In genomic region chr12:76571256-76571655, GRCh38 we compare ENCODE assay signal across 26 cellular contexts.
"Had no signal": no experiment of that assay in that cellular context is flagged by ENCODE, and none has a peak within 500 bp of the region (broad histone marks: within the 10 kb centered on the region; RNA-seq: fewer than 3 reads in every experiment).

No MANE protein-coding gene starts in this region.

- H3K27ac Mint-ChIP-seq: activated CD4-positive, alpha-beta T cell treated with anti-CD3 and anti-CD28 coated beads for 36 hours; activated T-helper 1 cell treated with anti-CD3 and anti-CD28 coated beads, Interleukin-12 subunit alpha, Interleukin-12 subunit beta, Interleukin-2, Interleukin-4 antibody, amounts not matched to agents 30 ng/mL and 10 ng/mL and 1 ng/mL, durations not matched to agents 14 hours and 24 hours and 36 hours; nephron had no signal

- ATAC-seq: activated CD4-positive, alpha-beta T cell treated with anti-CD3 and anti-CD28 coated beads for 36 hours; left ventricle myocardium superior; mucosa of descending colon; right cardiac atrium had no signal

- H3K9me3 ChIP-seq: mucosa of descending colon, testis had no signal

- DNase-seq: activated CD4-positive, alpha-beta T cell treated with anti-CD3 and anti-CD28 coated beads for 36 hours; activated CD4-positive, alpha-beta T cell treated with anti-CD3 and anti-CD28 coated beads, Interleukin-2, amount 50 U/mL, for 4 hours; activated CD4-positive, CD25-positive, alpha-beta regulatory T cell; activated CD8-positive, alpha-beta memory T cell treated with anti-CD3 and anti-CD28 coated beads for 24 hours; activated gamma-delta T cell; activated naive CD4-positive, alpha-beta T cell treated with anti-CD3 and anti-CD28 coated beads, Interleukin-2, amount 50 U/mL, for 16 hours; activated T-cell treated with anti-CD3 and anti-CD28 coated beads, Interleukin-2, amount 50 U/mL, for 1 hour; amniotic stem cell; dorsolateral prefrontal cortex; effector memory CD4-positive, alpha-beta T cell; erythroblast; left ventricle myocardium superior; mucosa of descending colon; posterior cingulate gyrus; right cardiac atrium; spleen; stimulated activated CD4-positive, alpha-beta T cell treated with anti-CD3 and anti-CD28 coated beads, Interleukin-2, amount 100 ng/mL, for 48 hours; stimulated activated naive CD4-positive, alpha-beta T cell treated with Interleukin-2 at 50 U/mL for 16 hours; testis; trophoblast cell had no signal

- H3K27me3 ChIP-seq: dorsolateral prefrontal cortex, spleen, testis had no signal

- H3K4me3 Mint-ChIP-seq: activated CD4-positive, alpha-beta T cell treated with anti-CD3 and anti-CD28 coated beads for 36 hours; activated T-helper 1 cell treated with anti-CD3 and anti-CD28 coated beads, Interleukin-12 subunit alpha, Interleukin-12 subunit beta, Interleukin-2, Interleukin-4 antibody, amounts not matched to agents 30 ng/mL and 10 ng/mL and 1 ng/mL, durations not matched to agents 14 hours and 24 hours and 36 hours; central memory CD8-positive, alpha-beta T cell; nephron had no signal

- FAIRE-seq: bronchial epithelial cell, colon, urothelium cell line had no signal

- H3K36me3 ChIP-seq: spleen had no signal

- H3K9me3 Mint-ChIP-seq: central memory CD8-positive, alpha-beta T cell had no signal

- H3K4me3 ChIP-seq: dorsolateral prefrontal cortex, mucosa of descending colon, spleen, testis had no signal

- H3K4me1 Mint-ChIP-seq: nephron had no signal

- H3K27ac ChIP-seq: dorsolateral prefrontal cortex, spleen, testis had no signal

- H3K27me3 Mint-ChIP-seq: activated CD4-positive, alpha-beta T cell treated with anti-CD3 and anti-CD28 coated beads for 36 hours; central memory CD8-positive, alpha-beta T cell had no signal
